ENCODE assay signal across 23 cellular contexts in the genomic region with DNA sequence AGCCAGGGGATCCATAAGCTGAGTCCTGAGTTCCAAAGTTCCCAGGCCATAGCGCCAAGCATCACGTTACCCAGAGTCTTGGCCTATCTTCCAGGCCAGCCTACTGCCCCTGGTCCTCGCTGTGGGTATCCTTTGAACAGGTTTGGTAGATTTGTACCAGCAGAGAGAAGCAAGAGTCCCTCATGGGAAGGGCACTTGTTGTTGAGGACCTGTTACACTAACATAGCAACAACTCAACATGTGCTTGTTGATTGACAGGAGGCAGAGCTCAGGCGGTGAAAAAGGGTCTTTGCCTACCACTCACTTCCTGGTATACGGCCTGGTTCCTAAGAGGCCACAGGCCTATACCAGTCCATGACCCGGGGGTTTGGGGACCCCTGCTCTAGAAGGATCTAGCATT.
DNase-seq lines count a peak whose midpoint lies in the region; ATAC-seq and TF ChIP-seq lines count a peak whose summit lies in the region.
"Had no signal": no experiment of that assay in that cellular context is flagged by ENCODE, and none has a peak within 500 bp of the region (broad histone marks: within the 10 kb centered on the region; RNA-seq: fewer than 3 reads in every experiment).

No MANE protein-coding gene starts in this region.

- no peak overlapping the region for H3K23ac ChIP-seq in mesenchymal stem cell (ENCODE audit: low read length in 2 of 2)

- no peaks in the 10 kb centered on the region for H3K27me3 Mint-ChIP-seq in naive thymus-derived CD8-positive, alpha-beta T cell
- no peaks in the 10 kb centered on the region for H3K27me3 Mint-ChIP-seq in activated T-cell treated with anti-CD3 and anti-CD28 coated beads, Interleukin-2, amount 50 U/mL, for 24 hours
- H3K27me3 Mint-ChIP-seq: CD4-positive, alpha-beta memory T cell; CD4-positive, CD25-positive, alpha-beta regulatory T cell; CD8-positive, alpha-beta memory T cell had no signal

- peaks cover 0 to 19% (median 5%) of the 10 kb centered on the region in 3 donors for H3K36me3 Mint-ChIP-seq in naive thymus-derived CD8-positive, alpha-beta T cell
- peaks cover 17% of the 10 kb centered on the region for H3K36me3 Mint-ChIP-seq in activated T-cell treated with anti-CD3 and anti-CD28 coated beads, Interleukin-2, amount 50 U/mL, for 24 hours (ENCODE audit: low read depth)

- in situ Hi-C loops in mammary epithelial cell (cut with MboI; ENCODE audit: low sequenced_read_pairs in 2 of 2) = loop anchor here (25.0 kb wide), 1 partner anchor 1237 kb away; a partner anchor contains a TSS

- H3K4me1 ChIP-seq in mesenchymal stem cell (ENCODE audit: control insufficient read depth, insufficient read depth, low read depth, low read length) (peaks cover 2% of the 10 kb centered on the region), mammary epithelial cell (ENCODE audit: insufficient read depth, low read length) (peaks cover 7% of the 10 kb centered on the region)

- no peak overlapping the region for H3K14ac ChIP-seq in mesenchymal stem cell (ENCODE audit: low read length in 2 of 2)

- H3K4me3 ChIP-seq in mesenchymal stem cell (ENCODE audit: insufficient read depth in 1 of 2, low read depth in 1 of 2, low read length in 2 of 2) (no peak overlapping the region), mammary epithelial cell (replicated peaks in 1 of 3; ENCODE audit: insufficient read depth in 1 of 3, low read depth in 2 of 3, low read length in 3 of 3) (no peak overlapping the region)
- H3K4me3 ChIP-seq: BLaER1, GM12878 had no signal

- TF ChIP-seq CTCF in mammary epithelial cell (conservative IDR thresholded peaks at IDR 0.05 in 1 of 2, IDR thresholded peaks at IDR 0.05 in 1 of 2; ENCODE audit: extremely low read depth in 1 of 2, insufficient read depth in 1 of 2, low read depth in 1 of 2, low read length in 2 of 2) = no peak

- no peak overlapping the region for H3K4me3 Mint-ChIP-seq in naive thymus-derived CD8-positive, alpha-beta T cell
- H3K4me3 Mint-ChIP-seq in activated T-cell treated with anti-CD3 and anti-CD28 coated beads, Interleukin-2, amount 50 U/mL, for 24 hours = no peak overlapping the region
- H3K4me3 Mint-ChIP-seq: CD14-positive monocyte; CD4-positive, alpha-beta memory T cell; CD4-positive, CD25-positive, alpha-beta regulatory T cell; CD8-positive, alpha-beta memory T cell had no signal

- no peaks in the 10 kb centered on the region for H3K79me1 ChIP-seq in mesenchymal stem cell (replicated peaks; ENCODE audit: low read length, poor library complexity, severe bottlenecking)

- H3K27ac ChIP-seq in mesenchymal stem cell (ENCODE audit: low read length, poor library complexity, severe bottlenecking) (no peak overlapping the region), mammary epithelial cell (ENCODE audit: insufficient read depth, low read depth, low read length) (no peak overlapping the region)
- H3K27ac ChIP-seq: BLaER1 had no signal

- H3K36me3 ChIP-seq in mesenchymal stem cell (ENCODE audit: control insufficient read depth in 1 of 2, insufficient read depth in 2 of 2, low read depth in 1 of 2, low read length in 2 of 2) (peaks cover 0 to 4% of the 10 kb centered on the region in 2 experiments), mammary epithelial cell (ENCODE audit: insufficient read depth, low read length) (no peaks in the 10 kb centered on the region)
- H3K36me3 ChIP-seq: BE2C, BLaER1 had no signal

- H2BK5ac ChIP-seq in mesenchymal stem cell (ENCODE audit: low read depth, low read length, poor library complexity, severe bottlenecking) = no peak overlapping the region

- no TSS peak for BruUV-seq in mammary epithelial cell (replicated peaks; lab: Mats Ljungman, UMichigan)

- H4K8ac ChIP-seq in mesenchymal stem cell (ENCODE audit: low read length) = no peak overlapping the region

- dilution Hi-C loops in mammary epithelial cell (cut with HindIII; ENCODE audit: low sequenced_read_pairs) = no loop called here

- H3K9me3 Mint-ChIP-seq in naive thymus-derived CD8-positive, alpha-beta T cell = no peaks in the 10 kb centered on the region
- no peaks in the 10 kb centered on the region for H3K9me3 Mint-ChIP-seq in activated T-cell treated with anti-CD3 and anti-CD28 coated beads, Interleukin-2, amount 50 U/mL, for 24 hours
- H3K9me3 Mint-ChIP-seq: CD14-positive monocyte; CD4-positive, alpha-beta memory T cell; CD8-positive, alpha-beta memory T cell had no signal

- ATAC-seq in naive thymus-derived CD8-positive, alpha-beta T cell = no peak
- ATAC-seq: GM12878 had no signal

- H3K79me2 ChIP-seq in mammary epithelial cell (ENCODE audit: insufficient read depth, low read length) = no peaks in the 10 kb centered on the region

- CTCF ChIA-PET in HEK293T (lab: Yijun Ruan, JAX) (no interaction called here), mammary epithelial cell (lab: Charles Lee; ENCODE audit: low non-redundant PET) (no interaction called here)

- H4K91ac ChIP-seq in mesenchymal stem cell (ENCODE audit: low read length) = peak overlapping the region; percentile 30

- DNase-seq in HEK293T (ENCODE audit: extremely low spot score) = no peak
- DNase-seq in mesenchymal stem cell = no peak
- no peak for DNase-seq in naive thymus-derived CD8-positive, alpha-beta T cell
- DNase-seq in mammary epithelial cell = no peak
- no peak for DNase-seq in activated T-cell treated with anti-CD3 and anti-CD28 coated beads, Interleukin-2, amount 50 U/mL, for 24 hours
- DNase-seq: 8988T; ACHN; BE2C; C1 segment of cervical spinal cord; CD4-positive, alpha-beta memory T cell; CD4-positive, CD25-positive, alpha-beta regulatory T cell; CD8-positive, alpha-beta memory T cell; COR-L47; DMS 273 treated with DMSO at 0.1 percent for 48 hours; DMS153; DMS53; DMS79; DND-41; EL; GDM1 had no signal

- H3K18ac ChIP-seq in mesenchymal stem cell (ENCODE audit: low read depth in 1 of 2, low read length in 2 of 2) = peak overlapping the region in 1 of 2 experiments; percentile 84

- H3K4me2 ChIP-seq in mesenchymal stem cell (ENCODE audit: low read length, poor library complexity, severe bottlenecking) (no peak overlapping the region), mammary epithelial cell (ENCODE audit: insufficient read depth, low read depth, low read length) (no peak overlapping the region)
- H3K4me2 ChIP-seq: BLaER1 had no signal

- no peak overlapping the region for H3K4ac ChIP-seq in mesenchymal stem cell (ENCODE audit: low read depth in 1 of 2, low read length in 2 of 2)

- 97% methylated on average over 5 of the region's 6 CpGs for WGBS in mesenchymal stem cell
- WGBS in mammary epithelial cell (ENCODE audit: low coverage, missing lambda C conversion rate) = 100% methylated on average over 5 of the region's 6 CpGs

- H2AFZ ChIP-seq in mesenchymal stem cell (ENCODE audit: low read depth, low read length) (no peak overlapping the region), mammary epithelial cell (ENCODE audit: low read depth, low read length) (no peak overlapping the region)

- POLR2A ChIA-PET in HEK293T (lab: Yijun Ruan, JAX) = no interaction called here
- POLR2A ChIA-PET in naive thymus-derived CD8-positive, alpha-beta T cell (lab: Charles Lee) = no interaction called here

- no peak overlapping the region for H2BK120ac ChIP-seq in mesenchymal stem cell (ENCODE audit: low read depth, low read length)

- H4K20me1 ChIP-seq in mammary epithelial cell (ENCODE audit: insufficient read depth, low read length) = no peaks in the 10 kb centered on the region
- H4K20me1 ChIP-seq: BLaER1 had no signal

- intact Hi-C loops in mammary epithelial cell (cut with micrococcal nuclease) = no loop called here

- no peaks in the 10 kb centered on the region for H3K9me3 ChIP-seq in mesenchymal stem cell (ENCODE audit: control insufficient read depth, low read length)
- H3K9me3 ChIP-seq in mammary epithelial cell (replicated peaks; ENCODE audit: insufficient read depth, low read length) = no peaks in the 10 kb centered on the region
- H3K9me3 ChIP-seq: BE2C, BLaER1 had no signal

- no peak overlapping the region for H2BK15ac ChIP-seq in mesenchymal stem cell (ENCODE audit: low read depth, poor library complexity, severe bottlenecking)

- H2AK5ac ChIP-seq in mesenchymal stem cell (ENCODE audit: low read length, severe bottlenecking) = no peak overlapping the region

- H3K27me3 ChIP-seq in mesenchymal stem cell (ENCODE audit: control insufficient read depth in 1 of 2, insufficient read depth in 1 of 2, low read length in 2 of 2) = no peaks in the 10 kb centered on the region
- no peaks in the 10 kb centered on the region for H3K27me3 ChIP-seq in mammary epithelial cell (ENCODE audit: insufficient read depth, low read length)
- H3K27me3 ChIP-seq: BE2C, BLaER1 had no signal

- peak overlapping the region; percentile 50 to 82 for H2BK12ac ChIP-seq in mesenchymal stem cell (ENCODE audit: low read length in 2 of 2)

- H3K4me1 Mint-ChIP-seq in naive thymus-derived CD8-positive, alpha-beta T cell = peaks cover 3 to 11% (median 8%) of the 10 kb centered on the region in 4 donors
- H3K4me1 Mint-ChIP-seq in activated T-cell treated with anti-CD3 and anti-CD28 coated beads, Interleukin-2, amount 50 U/mL, for 24 hours (ENCODE audit: low read depth) = no peaks in the 10 kb centered on the region

- no peak overlapping the region for H3K9ac ChIP-seq in mesenchymal stem cell (ENCODE audit: low read length)
- H3K9ac ChIP-seq in mammary epithelial cell (ENCODE audit: insufficient read depth, low read length) = no peak overlapping the region
- H3K9ac ChIP-seq: BLaER1 had no signal

- H3K27ac Mint-ChIP-seq in naive thymus-derived CD8-positive, alpha-beta T cell = no peak overlapping the region
- H3K27ac Mint-ChIP-seq in activated T-cell treated with anti-CD3 and anti-CD28 coated beads, Interleukin-2, amount 50 U/mL, for 24 hours = no peak overlapping the region
- H3K27ac Mint-ChIP-seq: CD4-positive, alpha-beta memory T cell; CD4-positive, CD25-positive, alpha-beta regulatory T cell; CD8-positive, alpha-beta memory T cell had no signal

TF ChIP-seq in HEK293T, 16 proteins besides CTCF, POLR2A, EP300 and RAD21:
- TF ChIP-seq ZNF384 (IDR thresholded peaks at IDR 0.05) = no peak
- TF ChIP-seq, protein P1, sequence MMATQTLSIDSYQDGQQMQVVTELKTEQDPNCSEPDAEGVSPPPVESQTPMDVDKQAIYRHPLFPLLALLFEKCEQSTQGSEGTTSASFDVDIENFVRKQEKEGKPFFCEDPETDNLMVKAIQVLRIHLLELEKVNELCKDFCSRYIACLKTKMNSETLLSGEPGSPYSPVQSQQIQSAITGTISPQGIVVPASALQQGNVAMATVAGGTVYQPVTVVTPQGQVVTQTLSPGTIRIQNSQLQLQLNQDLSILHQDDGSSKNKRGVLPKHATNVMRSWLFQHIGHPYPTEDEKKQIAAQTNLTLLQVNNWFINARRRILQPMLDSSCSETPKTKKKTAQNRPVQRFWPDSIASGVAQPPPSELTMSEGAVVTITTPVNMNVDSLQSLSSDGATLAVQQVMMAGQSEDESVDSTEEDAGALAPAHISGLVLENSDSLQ (IDR thresholded peaks at IDR 0.05) = 0 out of 2 replicates have a peak, but pooled peaks have one; percentile 13
